Comparison of ENCODE assay signal across 21 cellular contexts in the genomic region with DNA sequence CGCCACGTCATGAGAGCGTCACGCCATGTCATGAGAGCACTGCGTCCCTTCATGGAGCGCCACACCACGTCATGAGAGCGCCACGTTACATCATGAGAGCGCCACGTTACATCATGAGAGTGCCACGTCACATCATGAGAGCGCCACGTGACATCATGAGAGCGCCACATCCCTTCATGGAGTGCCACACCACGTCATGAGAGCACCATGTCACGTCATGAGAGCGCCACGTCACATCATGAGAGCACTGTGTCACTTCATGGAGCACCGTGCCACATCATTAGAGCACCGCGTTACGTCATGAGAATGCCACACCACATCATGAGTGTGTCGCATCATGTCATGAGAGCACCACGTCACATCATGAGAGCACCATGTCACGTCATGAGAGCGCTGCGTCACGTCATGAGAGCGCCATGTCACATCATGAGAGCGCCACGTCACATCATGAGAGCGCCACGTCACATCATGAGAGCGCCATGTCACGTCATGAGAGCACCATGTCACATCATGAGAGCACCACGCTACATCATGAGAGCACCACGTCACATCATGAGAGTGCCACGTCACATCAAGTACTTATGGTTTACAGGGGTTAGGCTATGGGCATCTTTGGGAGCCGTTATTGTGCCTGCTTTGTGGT. TPM values are rescaled to one million over a fixed set of nuclear protein-coding genes. Genes with fewer than 3 reads are reported as not detected.
A peak's percentile ranks its signal among the peaks of the same experiment; 100 is the strongest.
DNase-seq lines count a peak whose midpoint lies in the region; ATAC-seq and TF ChIP-seq lines count a peak whose summit lies in the region.
"Had no signal": no experiment of that assay in that cellular context is flagged by ENCODE, and none has a peak within 500 bp of the region (broad histone marks: within the 10 kb centered on the region; RNA-seq: fewer than 3 reads in every experiment).

No MANE protein-coding gene starts in this region.

- no peaks in the 10 kb centered on the region for H3K9me3 ChIP-seq in CD4-positive, CD25-positive, alpha-beta regulatory T cell (ENCODE audit: control insufficient read depth in 2 of 2, low read length in 2 of 2)
- H3K9me3 ChIP-seq in OCI-LY3 (ENCODE audit: insufficient read depth, low read length), result no peaks in the 10 kb centered on the region
- no peaks in the 10 kb centered on the region for H3K9me3 ChIP-seq in psoas muscle
- H3K9me3 ChIP-seq: BE2C had no signal

- H3K27ac Mint-ChIP-seq in activated CD4-positive, alpha-beta T cell treated with anti-CD3 and anti-CD28 coated beads, Interleukin-2, amount 10 ng/mL, durations not matched to agents 7 days and 5 days, result peak overlapping the region; percentile 92
- H3K27ac Mint-ChIP-seq in CD4-positive, CD25-positive, alpha-beta regulatory T cell, result peak overlapping the region in 2 of 3 donors; percentile 74 to 88
- H3K27ac Mint-ChIP-seq in dendritic cell treated with granulocyte-macrophage colony-stimulating factor and Interleukin-4, amounts not matched to agents 40 ng/mL and 50 ng/mL, for 4 days, result peak overlapping the region; percentile 95

- H3K4me1 ChIP-seq in CD4-positive, CD25-positive, alpha-beta regulatory T cell (ENCODE audit: control insufficient read depth, insufficient read depth, low read length, poor library complexity, severe bottlenecking), result peaks cover 19% of the 10 kb centered on the region
- H3K4me1 ChIP-seq in OCI-LY3 (ENCODE audit: low read length) (peaks cover 60% of the 10 kb centered on the region), psoas muscle (no peaks in the 10 kb centered on the region)
- H3K4me1 ChIP-seq: BE2C had no signal

- POLR2A ChIA-PET in activated CD4-positive, alpha-beta T cell treated with anti-CD3 and anti-CD28 coated beads, Interleukin-2, amount 10 ng/mL, durations not matched to agents 7 days and 5 days (lab: Charles Lee), result no interaction called here

- no peaks in the 10 kb centered on the region for H3K36me3 Mint-ChIP-seq in activated CD4-positive, alpha-beta T cell treated with anti-CD3 and anti-CD28 coated beads, Interleukin-2, amount 10 ng/mL, durations not matched to agents 7 days and 5 days (ENCODE audit: low read depth)
- no peaks in the 10 kb centered on the region for H3K36me3 Mint-ChIP-seq in CD4-positive, CD25-positive, alpha-beta regulatory T cell
- no peaks in the 10 kb centered on the region for H3K36me3 Mint-ChIP-seq in dendritic cell treated with granulocyte-macrophage colony-stimulating factor and Interleukin-4, amounts not matched to agents 40 ng/mL and 50 ng/mL, for 4 days (ENCODE audit: low read depth)

- no peaks in the 10 kb centered on the region for H3K9me3 Mint-ChIP-seq in activated CD4-positive, alpha-beta T cell treated with anti-CD3 and anti-CD28 coated beads, Interleukin-2, amount 10 ng/mL, durations not matched to agents 7 days and 5 days
- peaks cover 0 to 4% (median 0%) of the 10 kb centered on the region in 7 donors for H3K9me3 Mint-ChIP-seq in CD4-positive, CD25-positive, alpha-beta regulatory T cell
- no peaks in the 10 kb centered on the region for H3K9me3 Mint-ChIP-seq in dendritic cell treated with granulocyte-macrophage colony-stimulating factor and Interleukin-4, amounts not matched to agents 40 ng/mL and 50 ng/mL, for 4 days

- no peak for DNase-seq in activated CD4-positive, alpha-beta T cell treated with anti-CD3 and anti-CD28 coated beads, Interleukin-2, amount 10 ng/mL, durations not matched to agents 7 days and 5 days
- DNase-seq in activated CD4-positive, alpha-beta T cell treated with anti-CD3 and anti-CD28 coated beads, Interleukin-2, amount 50 U/mL, for 4 hours, result no peak
- DNase-seq in CD4-positive, CD25-positive, alpha-beta regulatory T cell, result no peak
- no peak for DNase-seq in psoas muscle
- DNase-seq: BE2C, COR-L47, DMS153, H7, MV-4-11, NCI-H1417, NCI-H1930, NCI-H446, NCI-H69, OCI-M1, SHP77 treated with DMSO at 0.1 percent for 48 hours had no signal

- H3K79me2 ChIP-seq in OCI-LY3 (ENCODE audit: low read length), result no peaks in the 10 kb centered on the region

- H3K4me3 ChIP-seq in CD4-positive, CD25-positive, alpha-beta regulatory T cell (ENCODE audit: low read depth, low read length), result no peak overlapping the region
- H3K4me3 ChIP-seq in OCI-LY3 (ENCODE audit: low read length) (no peak overlapping the region), psoas muscle (no peak overlapping the region)

- H3K4me2 ChIP-seq in OCI-LY3 (ENCODE audit: low read length), result peak overlapping the region; percentile 80; the same call in 1 of the 2 replicates

- no peak overlapping the region for H3K4me3 Mint-ChIP-seq in activated CD4-positive, alpha-beta T cell treated with anti-CD3 and anti-CD28 coated beads, Interleukin-2, amount 10 ng/mL, durations not matched to agents 7 days and 5 days
- no peak overlapping the region for H3K4me3 Mint-ChIP-seq in CD4-positive, CD25-positive, alpha-beta regulatory T cell
- H3K4me3 Mint-ChIP-seq in dendritic cell treated with granulocyte-macrophage colony-stimulating factor and Interleukin-4, amounts not matched to agents 40 ng/mL and 50 ng/mL, for 4 days, result no peak overlapping the region

- H3K4me1 Mint-ChIP-seq in activated CD4-positive, alpha-beta T cell treated with anti-CD3 and anti-CD28 coated beads, Interleukin-2, amount 10 ng/mL, durations not matched to agents 7 days and 5 days, result peaks cover 41% of the 10 kb centered on the region
- H3K4me1 Mint-ChIP-seq in CD4-positive, CD25-positive, alpha-beta regulatory T cell, result peaks cover 11 to 35% (median 21%) of the 10 kb centered on the region in 4 donors
- H3K4me1 Mint-ChIP-seq in dendritic cell treated with granulocyte-macrophage colony-stimulating factor and Interleukin-4, amounts not matched to agents 40 ng/mL and 50 ng/mL, for 4 days (ENCODE audit: low read depth), result peaks cover 77% of the 10 kb centered on the region

- H3K27me3 Mint-ChIP-seq in activated CD4-positive, alpha-beta T cell treated with anti-CD3 and anti-CD28 coated beads, Interleukin-2, amount 10 ng/mL, durations not matched to agents 7 days and 5 days, result peaks cover 20% of the 10 kb centered on the region
- H3K27me3 Mint-ChIP-seq in CD4-positive, CD25-positive, alpha-beta regulatory T cell, result no peaks in the 10 kb centered on the region
- H3K27me3 Mint-ChIP-seq in dendritic cell treated with granulocyte-macrophage colony-stimulating factor and Interleukin-4, amounts not matched to agents 40 ng/mL and 50 ng/mL, for 4 days, result no peaks in the 10 kb centered on the region

- no peaks in the 10 kb centered on the region for H3K27me3 ChIP-seq in CD4-positive, CD25-positive, alpha-beta regulatory T cell (ENCODE audit: control insufficient read depth, insufficient read depth, low read length)
- H3K27me3 ChIP-seq in OCI-LY3 (ENCODE audit: low read depth, low read length) (peaks cover 4% of the 10 kb centered on the region), psoas muscle (ENCODE audit: insufficient read depth in 3 of 3, low read length in 2 of 3) (no peaks in the 10 kb centered on the region)
- H3K27me3 ChIP-seq: BE2C had no signal

- CTCF ChIA-PET in activated CD4-positive, alpha-beta T cell treated with anti-CD3 and anti-CD28 coated beads, Interleukin-2, amount 10 ng/mL, durations not matched to agents 7 days and 5 days (lab: Charles Lee), result no interaction called here

- no peak for TF ChIP-seq POLR2A in GM18505 (IDR thresholded peaks at IDR 0.05; ENCODE audit: borderline replicate concordance, extremely low read depth, insufficient read depth, insufficient read length)

- H3K27ac ChIP-seq in CD4-positive, CD25-positive, alpha-beta regulatory T cell (ENCODE audit: insufficient read depth, low read length, poor library complexity, severe bottlenecking), result no peak overlapping the region
- H3K27ac ChIP-seq in OCI-LY3 (ENCODE audit: low read length) (peak overlapping the region; percentile 92), psoas muscle (no peak overlapping the region)
- H3K27ac ChIP-seq: 22Rv1 had no signal

- WGBS in psoas muscle, 3 donors, result 92 to 93% (median 93%) methylated on average over 26 to 40 of the region's 40 CpGs

- intact Hi-C loops in dendritic cell treated with granulocyte-macrophage colony-stimulating factor and Interleukin-4, amounts not matched to agents 40 ng/mL and 50 ng/mL, for 4 days (cut with micrococcal nuclease), result no loop called here
- intact Hi-C loops in psoas muscle (cut with DNase I), result no loop called here

- no peaks in the 10 kb centered on the region for H3K36me3 ChIP-seq in CD4-positive, CD25-positive, alpha-beta regulatory T cell (ENCODE audit: control insufficient read depth, insufficient read depth, low read length)
- H3K36me3 ChIP-seq in OCI-LY3 (replicated peaks; ENCODE audit: low read depth, low read length) (no peaks in the 10 kb centered on the region), psoas muscle (ENCODE audit: insufficient read depth in 1 of 2, low read depth in 1 of 2) (no peaks in the 10 kb centered on the region)
- H3K36me3 ChIP-seq: BE2C had no signal

- H4K20me1 ChIP-seq in OCI-LY3 (ENCODE audit: insufficient read depth, low read length), result no peaks in the 10 kb centered on the region

- TF ChIP-seq CTCF in OCI-LY3 (IDR thresholded peaks at IDR 0.05; ENCODE audit: low read depth, low read length), result no peak
- no peak for TF ChIP-seq CTCF in psoas muscle (IDR thresholded peaks at IDR 0.05)

- no peak overlapping the region; the same call in 1 of the 2 replicates for H3K9ac ChIP-seq in OCI-LY3 (ENCODE audit: low read length)

- no peak for ATAC-seq in CD4-positive, CD25-positive, alpha-beta regulatory T cell (ENCODE audit: low read depth in 2 of 2)
- ATAC-seq in GM18505 (IDR thresholded peaks at IDR 0.05; ENCODE audit: unreplicated experiment), result no peak
- no peak for ATAC-seq in GM18909 (IDR thresholded peaks at IDR 0.05; ENCODE audit: poor library complexity, unreplicated experiment)
- no peak for ATAC-seq in psoas muscle

- H2AFZ ChIP-seq in OCI-LY3 (ENCODE audit: low read depth, low read length), result no peak overlapping the region

RNA-seq across cellular contexts. Expression of a gene that starts 9.8 kb away (rescaled TPM):
- 1 to 10 TPM; 1.4 to 2.5 TPM for total RNA-seq in activated CD4-positive, alpha-beta T cell treated with anti-CD3 and anti-CD28 coated beads, Interleukin-2, amount 10 ng/mL, durations not matched to agents 7 days and 5 days
- total RNA-seq in CD4-positive, CD25-positive, alpha-beta regulatory T cell, result 2.0 TPM
- polyA plus RNA-seq in CD4-positive, CD25-positive, alpha-beta regulatory T cell, result under 1 TPM in 2 of 4 donors, not detected in 2; 0.10 to 0.34 TPM
- total RNA-seq in psoas muscle, result under 1 TPM; 0.27 to 0.98 (median 0.55) TPM
- under 1 TPM; 0.07 to 0.22 (median 0.16) TPM for polyA plus RNA-seq in psoas muscle

RNA-seq across cellular contexts. Expression of a gene that starts 51.8 kb away (rescaled TPM):
- not detected for total RNA-seq in activated CD4-positive, alpha-beta T cell treated with anti-CD3 and anti-CD28 coated beads, Interleukin-2, amount 10 ng/mL, durations not matched to agents 7 days and 5 days
- total RNA-seq in CD4-positive, CD25-positive, alpha-beta regulatory T cell, result not detected
- not detected for polyA plus RNA-seq in CD4-positive, CD25-positive, alpha-beta regulatory T cell
- not detected for total RNA-seq in psoas muscle
- not detected for polyA plus RNA-seq in psoas muscle
- total RNA-seq: H7, RPMI7951 had no signal
